ENCODE assay signal across 8 cellular contexts in the genomic region with DNA sequence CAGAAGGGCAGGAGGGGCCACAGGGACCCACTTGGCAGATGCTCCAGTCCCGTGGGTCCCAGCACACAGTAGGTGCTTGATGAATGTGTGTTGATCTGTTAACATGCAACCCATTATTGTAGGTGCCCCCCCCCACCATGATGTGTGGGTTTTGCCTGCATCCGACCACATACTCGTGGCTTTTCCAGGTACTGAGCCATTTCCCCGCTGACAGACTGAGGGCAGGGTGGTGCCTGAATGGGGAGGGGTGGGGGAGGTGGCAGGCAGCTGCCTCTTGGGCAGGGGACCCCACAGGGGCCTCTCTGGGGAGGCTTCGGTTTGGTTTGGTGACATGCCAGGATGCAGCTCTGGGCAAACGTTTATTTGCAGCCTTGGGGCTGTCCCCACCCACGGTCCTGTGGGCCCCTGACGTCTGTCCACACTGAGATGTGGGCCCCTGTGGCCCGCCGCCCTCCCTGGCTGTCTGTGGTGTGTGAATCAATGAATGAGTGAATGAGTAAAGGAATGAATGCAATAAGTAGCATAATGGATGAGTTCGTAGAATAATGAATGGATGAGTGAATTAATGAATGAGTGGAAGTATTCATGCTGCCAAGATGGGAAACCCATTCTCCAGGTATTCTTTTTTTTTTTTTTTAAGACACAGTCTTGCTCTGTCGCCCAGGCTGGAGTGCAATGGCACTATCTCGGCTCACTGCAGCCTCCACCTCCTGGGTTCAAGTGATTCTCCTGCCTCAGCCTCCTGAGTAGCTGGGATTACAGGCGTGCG.
DNase-seq lines count a peak whose midpoint lies in the region; TF ChIP-seq lines count a peak whose summit lies in the region.

No MANE protein-coding gene starts in this region.

- peaks cover 18 to 28% of the 10 kb centered on the region in 2 donors for H3K4me1 ChIP-seq in mucosa of rectum (ENCODE audit: control insufficient read depth in 2 of 2, insufficient read depth in 2 of 2, low read length in 2 of 2)

- H3K9ac ChIP-seq in SK-N-MC (ENCODE audit: insufficient read length) (no peak overlapping the region), mucosa of rectum (ENCODE audit: low read depth in 1 of 2, low read length in 2 of 2) (peak overlapping the region in 1 of 2 donors; percentile 36)

- H3K4me3 ChIP-seq in SK-N-MC (no peak overlapping the region), mucosa of rectum (ENCODE audit: low read length in 2 of 2) (no peak overlapping the region)

- H3K27ac ChIP-seq in SK-N-MC (peak overlapping the region; percentile 63), mucosa of rectum (ENCODE audit: low read depth in 2 of 2, low read length in 2 of 2) (peak overlapping the region; percentile 22 to 49)

- H3K9me3 ChIP-seq in SK-N-MC (ENCODE audit: low read depth, low read length): no peaks in the 10 kb centered on the region
- no peaks in the 10 kb centered on the region for H3K9me3 ChIP-seq in mucosa of rectum (ENCODE audit: control insufficient read depth in 2 of 2, low read length in 2 of 2)

- TF ChIP-seq POLR2A in GM19193 (IDR thresholded peaks at IDR 0.05; ENCODE audit: extremely low read depth, insufficient read depth, insufficient read length): peak; percentile 34

- DNase-seq in SK-N-MC (ENCODE audit: low read depth, low spot score) (no peak), NCI-H1930 (lab: John Stamatoyannopoulos, UW) (no peak), GM03348 (ENCODE audit: low spot score) (no peak), NCI-H2196 (lab: John Stamatoyannopoulos, UW; ENCODE audit: unreplicated experiment) (no peak)
- peak; percentile 70 for DNase-seq in activated naive CD4-positive, alpha-beta T cell treated with anti-CD3 and anti-CD28 coated beads, Interleukin-2, amount 50 U/mL, for 16 hours
- DNase-seq in stimulated activated naive CD4-positive, alpha-beta T cell treated with Interleukin-2 at 50 U/mL for 16 hours (lab: John Stamatoyannopoulos, UW): peak; percentile 94

- H3K36me3 ChIP-seq in SK-N-MC (ENCODE audit: insufficient read depth, low read length): no peaks in the 10 kb centered on the region
- H3K36me3 ChIP-seq in mucosa of rectum (ENCODE audit: control insufficient read depth in 2 of 2, insufficient read depth in 2 of 2, low read length in 2 of 2): no peaks in the 10 kb centered on the region

- H3K27me3 ChIP-seq in mucosa of rectum (ENCODE audit: control insufficient read depth in 2 of 2, insufficient read depth in 2 of 2, low read length in 2 of 2): no peaks in the 10 kb centered on the region

Comparison
In these comparisons a context has a peak if more than half of its experiments do, and no peak if none do; other contexts are left out.
1. DNase-seq: peak in activated naive CD4-positive, alpha-beta T cell treated with anti-CD3 and anti-CD28 coated beads, Interleukin-2, amount 50 U/mL, for 16 hours (single experiment) and stimulated activated naive CD4-positive, alpha-beta T cell treated with Interleukin-2 at 50 U/mL for 16 hours (single experiment); none in SK-N-MC (single experiment), NCI-H1930 (0 of 2), GM03348 (single experiment) and NCI-H2196 (single experiment).